Comparison of ENCODE assay signal across 8 cellular contexts in the genomic region with DNA sequence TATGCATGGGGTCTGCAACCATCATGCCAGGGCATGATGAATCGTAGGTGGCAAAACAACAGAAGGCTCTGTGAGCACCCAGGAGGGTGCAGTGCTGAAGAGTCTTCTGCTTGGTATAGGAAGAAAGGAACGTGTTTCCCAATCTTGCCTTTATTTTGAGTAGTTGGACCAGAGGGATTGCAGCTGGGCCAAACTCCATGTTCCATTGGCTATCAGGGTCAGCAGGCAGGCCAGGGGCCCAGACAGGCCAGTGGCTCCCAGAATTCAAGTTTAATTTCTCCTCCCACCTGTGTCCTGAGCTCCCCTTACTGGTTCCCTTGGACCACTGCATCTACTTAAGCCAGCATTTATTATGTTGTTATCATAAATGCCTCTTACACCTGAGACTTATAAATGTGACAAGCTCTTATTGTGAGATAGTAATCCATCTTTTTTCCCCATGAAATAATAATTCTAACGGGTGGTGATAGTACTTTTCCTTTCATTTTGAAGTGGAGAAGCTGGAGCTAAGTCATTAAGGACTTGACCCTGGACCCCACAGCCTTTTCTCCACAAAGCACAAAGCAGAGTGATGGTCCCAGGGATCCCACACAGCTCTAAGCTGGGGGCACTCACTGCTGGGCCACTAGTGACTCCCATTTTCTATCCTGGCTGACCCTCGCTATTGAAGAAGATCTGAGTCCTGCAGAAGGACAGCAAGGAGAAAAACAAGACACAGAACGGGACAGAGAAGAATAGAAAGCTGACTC. TPM values are rescaled to one million over a fixed set of nuclear protein-coding genes. Genes with fewer than 3 reads are reported as not detected.
A peak's percentile ranks its signal among the peaks of the same experiment; 100 is the strongest.
DNase-seq lines count a peak whose midpoint lies in the region; ATAC-seq and TF ChIP-seq lines count a peak whose summit lies in the region.

No MANE protein-coding gene starts in this region.

- peaks cover 11% of the 10 kb centered on the region for H3K9me3 ChIP-seq in HUES48 (ENCODE audit: control insufficient read depth, insufficient read depth, low read length)
- H3K9me3 ChIP-seq in breast epithelium = peaks cover 5 to 19% of the 10 kb centered on the region in 2 donors

- DNase-seq in breast epithelium (ENCODE audit: low spot score in 2 of 2) (no peak), naive B cell (no peak), NCI-H2029 treated with DMSO at 0.1 percent for 48 hours (lab: John Stamatoyannopoulos, UW) (no peak)
- no peak for DNase-seq in effector CD8-positive, alpha-beta T cell (lab: John Stamatoyannopoulos, UW)

- H3K27ac ChIP-seq in C4-2B (peak overlapping the region; percentile 66; the same call in 1 of the 2 replicates), HUES48 (ENCODE audit: low read depth, low read length) (no peak overlapping the region), breast epithelium (peak overlapping the region; percentile 94 to 97)

- no peak for TF ChIP-seq CTCF in C4-2B (conservative IDR thresholded peaks at IDR 0.05)
- no peak for TF ChIP-seq CTCF in breast epithelium (IDR thresholded peaks at IDR 0.05)

- H3K27me3 ChIP-seq in HUES48 (ENCODE audit: control insufficient read depth, insufficient read depth, low read length) (no peaks in the 10 kb centered on the region), breast epithelium (no peaks in the 10 kb centered on the region)

- peaks cover 37% of the 10 kb centered on the region for H3K4me1 ChIP-seq in HUES48 (ENCODE audit: control insufficient read depth, insufficient read depth, low read length)
- H3K4me1 ChIP-seq in breast epithelium = peaks cover 0 to 5% of the 10 kb centered on the region in 2 donors

- H3K36me3 ChIP-seq in HUES48 (ENCODE audit: control insufficient read depth, insufficient read depth, low read length) = peaks cover 4% of the 10 kb centered on the region
- no peaks in the 10 kb centered on the region for H3K36me3 ChIP-seq in breast epithelium

- TF ChIP-seq POLR2A in breast epithelium (IDR thresholded peaks at IDR 0.05) = no peak

- H3K27me3 Mint-ChIP-seq in naive B cell = no peaks in the 10 kb centered on the region

- H3K4me3 ChIP-seq in HUES48 (ENCODE audit: low read depth, low read length) = peak overlapping the region; percentile 46; the same call in 1 of the 2 replicates
- peak overlapping the region; percentile 55 to 80 (median 57) for H3K4me3 ChIP-seq in breast epithelium

- no peaks in the 10 kb centered on the region for H3K9me3 Mint-ChIP-seq in naive B cell

- peak overlapping the region; percentile 92 to 100 (median 98) for H3K4me3 Mint-ChIP-seq in naive B cell

- H3K4me1 Mint-ChIP-seq in naive B cell = peaks cover 71 to 75% (median 74%) of the 10 kb centered on the region in 3 donors

- ATAC-seq in naive B cell (ENCODE audit: low read depth in 2 of 2) (no peak), HG03159 (IDR thresholded peaks at IDR 0.05; ENCODE audit: unreplicated experiment) (no peak), HG03342 (IDR thresholded peaks at IDR 0.05; ENCODE audit: unreplicated experiment) (no peak)

- no peak overlapping the region for H3K9ac ChIP-seq in HUES48 (ENCODE audit: low read depth, low read length)

- intact Hi-C loops in breast epithelium (cut with DNase I; ENCODE audit: low total_unique reads) = no loop called here

- peaks cover 11 to 27% of the 10 kb centered on the region in 2 donors for H3K36me3 Mint-ChIP-seq in naive B cell

- H3K27ac Mint-ChIP-seq in naive B cell = peak overlapping the region; percentile 95 to 100 (median 99)

RNA-seq across cellular contexts. Expression of a gene that starts 0.8 kb away (rescaled TPM):
- total RNA-seq in breast epithelium = 10 to 100 TPM; 11.8 to 16.2 (median 12.1) TPM
- polyA plus RNA-seq in naive B cell (ENCODE audit: low read depth in 6 of 6) = 10 to 100 TPM in 5 of 6 donors, 1 to 10 TPM in 1; 8.4 to 25.9 (median 19.5) TPM

RNA-seq across cellular contexts. Expression of a gene that starts 31.3 kb away (rescaled TPM):
- not detected for total RNA-seq in breast epithelium
- not detected for polyA plus RNA-seq in naive B cell (ENCODE audit: low read depth in 6 of 6)
